In the genomic region with DNA sequence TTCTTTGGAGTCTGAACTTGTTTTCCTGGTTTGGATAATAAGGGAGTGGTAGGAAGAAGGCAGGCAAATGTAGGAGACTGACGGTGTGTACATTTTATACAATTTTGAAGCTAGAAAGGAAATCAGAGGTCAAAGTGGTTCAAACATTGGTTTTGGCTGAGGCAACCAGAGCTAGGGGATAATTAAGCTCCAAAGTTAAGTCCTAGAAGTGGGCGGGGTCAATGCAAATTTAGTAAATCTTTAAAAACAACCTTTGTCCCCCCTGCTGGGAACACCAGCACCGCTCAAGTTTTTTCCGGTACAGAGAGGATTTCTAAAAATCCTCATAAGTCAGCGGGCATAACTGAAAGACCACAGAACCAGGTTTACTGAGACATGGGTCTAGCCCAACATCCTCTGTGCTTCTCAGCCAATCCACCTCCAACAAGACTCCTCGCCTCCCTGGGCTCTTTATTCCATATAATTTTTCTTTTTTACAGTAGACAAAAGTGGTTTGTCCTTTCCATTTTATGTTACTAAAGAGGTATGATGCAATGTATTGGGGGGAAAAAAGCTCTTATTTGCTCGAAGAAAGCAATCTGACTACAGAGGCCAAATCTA, we compare ENCODE assay signal across 1 cellular context.
TF ChIP-seq lines count a peak whose summit lies in the region.

No MANE protein-coding gene starts in this region.

TF ChIP-seq in HEK293, 187 proteins besides CTCF, POLR2A, EP300 and RAD21 (continued from another document):
- TF ChIP-seq, protein P1, sequence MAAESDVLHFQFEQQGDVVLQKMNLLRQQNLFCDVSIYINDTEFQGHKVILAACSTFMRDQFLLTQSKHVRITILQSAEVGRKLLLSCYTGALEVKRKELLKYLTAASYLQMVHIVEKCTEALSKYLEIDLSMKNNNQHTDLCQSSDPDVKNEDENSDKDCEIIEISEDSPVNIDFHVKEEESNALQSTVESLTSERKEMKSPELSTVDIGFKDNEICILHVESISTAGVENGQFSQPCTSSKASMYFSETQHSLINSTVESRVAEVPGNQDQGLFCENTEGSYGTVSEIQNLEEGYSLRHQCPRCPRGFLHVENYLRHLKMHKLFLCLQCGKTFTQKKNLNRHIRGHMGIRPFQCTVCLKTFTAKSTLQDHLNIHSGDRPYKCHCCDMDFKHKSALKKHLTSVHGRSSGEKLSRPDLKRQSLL (tag by site-specific recombination; IDR thresholded peaks at IDR 0.05) = no peak
- TF ChIP-seq ZNF768 (tag by site-specific recombination; IDR thresholded peaks at IDR 0.05) = no peak
- TF ChIP-seq ZNF747 (tag by site-specific recombination; IDR thresholded peaks at IDR 0.05) = no peak
- TF ChIP-seq ZNF76 (tag by site-specific recombination; IDR thresholded peaks at IDR 0.05; ENCODE audit: borderline replicate concordance, low read depth) = no peak
- TF ChIP-seq ZNF777 (tag by site-specific recombination; IDR thresholded peaks at IDR 0.05; ENCODE audit: borderline replicate concordance) = no peak
- no peak for TF ChIP-seq ZNF529 (tag by site-specific recombination; IDR thresholded peaks at IDR 0.05; ENCODE audit: insufficient replicate concordance)
- no peak for TF ChIP-seq ZNF571 (tag by site-specific recombination; IDR thresholded peaks at IDR 0.05)
- no peak for TF ChIP-seq MEIS1 (CRISPR knock-in tag; IDR thresholded peaks at IDR 0.05; ENCODE audit: borderline replicate concordance)
- TF ChIP-seq ZNF24 (tag by site-specific recombination; IDR thresholded peaks at IDR 0.05) = no peak
- TF ChIP-seq, protein P2, sequence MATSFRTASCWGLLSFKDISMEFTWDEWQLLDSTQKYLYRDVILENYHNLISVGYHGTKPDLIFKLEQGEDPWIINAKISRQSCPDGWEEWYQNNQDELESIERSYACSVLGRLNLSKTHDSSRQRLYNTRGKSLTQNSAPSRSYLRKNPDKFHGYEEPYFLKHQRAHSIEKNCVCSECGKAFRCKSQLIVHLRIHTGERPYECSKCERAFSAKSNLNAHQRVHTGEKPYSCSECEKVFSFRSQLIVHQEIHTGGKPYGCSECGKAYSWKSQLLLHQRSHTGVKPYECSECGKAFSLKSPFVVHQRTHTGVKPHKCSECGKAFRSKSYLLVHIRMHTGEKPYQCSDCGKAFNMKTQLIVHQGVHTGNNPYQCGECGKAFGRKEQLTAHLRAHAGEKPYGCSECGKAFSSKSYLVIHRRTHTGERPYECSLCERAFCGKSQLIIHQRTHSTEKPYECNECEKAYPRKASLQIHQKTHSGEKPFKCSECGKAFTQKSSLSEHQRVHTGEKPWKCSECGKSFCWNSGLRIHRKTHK (tag by site-specific recombination; IDR thresholded peaks at IDR 0.05) = no peak
- TF ChIP-seq KLF9 (tag by site-specific recombination; IDR thresholded peaks at IDR 0.05; ENCODE audit: low read depth) = peak; percentile 56
- TF ChIP-seq ZSCAN16 (tag by site-specific recombination; IDR thresholded peaks at IDR 0.05) = no peak
- no peak for TF ChIP-seq ZNF175 (tag by site-specific recombination; IDR thresholded peaks at IDR 0.05)
- TF ChIP-seq ZNF560 (tag by site-specific recombination; IDR thresholded peaks at IDR 0.05; ENCODE audit: borderline replicate concordance) = no peak
- TF ChIP-seq, protein P3, sequence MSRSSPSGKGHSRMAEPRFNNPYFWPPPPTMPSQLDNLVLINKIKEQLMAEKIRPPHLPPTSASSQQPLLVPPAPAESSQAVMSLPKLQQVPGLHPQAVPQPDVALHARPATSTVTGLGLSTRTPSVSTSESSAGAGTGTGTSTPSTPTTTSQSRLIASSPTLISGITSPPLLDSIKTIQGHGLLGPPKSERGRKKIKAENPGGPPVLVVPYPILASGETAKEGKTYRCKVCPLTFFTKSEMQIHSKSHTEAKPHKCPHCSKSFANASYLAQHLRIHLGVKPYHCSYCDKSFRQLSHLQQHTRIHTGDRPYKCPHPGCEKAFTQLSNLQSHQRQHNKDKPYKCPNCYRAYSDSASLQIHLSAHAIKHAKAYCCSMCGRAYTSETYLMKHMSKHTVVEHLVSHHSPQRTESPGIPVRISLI (tag by site-specific recombination; IDR thresholded peaks at IDR 0.05) = peak; percentile 74
- TF ChIP-seq, protein P4, sequence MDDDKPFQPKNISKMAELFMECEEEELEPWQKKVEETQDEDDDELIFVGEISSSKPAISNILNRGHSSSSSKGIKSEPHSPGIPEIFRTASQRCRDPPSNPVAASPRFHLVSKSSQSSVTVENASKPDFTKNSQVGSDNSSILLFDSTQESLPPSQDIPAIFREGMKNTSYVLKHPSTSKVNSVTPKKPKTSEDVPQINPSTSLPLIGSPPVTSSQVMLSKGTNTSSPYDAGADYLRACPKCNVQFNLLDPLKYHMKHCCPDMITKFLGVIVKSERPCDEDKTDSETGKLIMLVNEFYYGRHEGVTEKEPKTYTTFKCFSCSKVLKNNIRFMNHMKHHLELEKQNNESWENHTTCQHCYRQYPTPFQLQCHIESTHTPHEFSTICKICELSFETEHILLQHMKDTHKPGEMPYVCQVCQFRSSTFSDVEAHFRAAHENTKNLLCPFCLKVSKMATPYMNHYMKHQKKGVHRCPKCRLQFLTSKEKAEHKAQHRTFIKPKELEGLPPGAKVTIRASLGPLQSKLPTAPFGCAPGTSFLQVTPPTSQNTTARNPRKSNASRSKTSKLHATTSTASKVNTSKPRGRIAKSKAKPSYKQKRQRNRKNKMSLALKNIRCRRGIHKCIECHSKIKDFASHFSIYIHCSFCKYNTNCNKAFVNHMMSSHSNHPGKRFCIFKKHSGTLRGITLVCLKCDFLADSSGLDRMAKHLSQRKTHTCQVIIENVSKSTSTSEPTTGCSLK (tag by site-specific recombination; IDR thresholded peaks at IDR 0.05) = no peak
- no peak for TF ChIP-seq ZSCAN23 (tag by site-specific recombination; IDR thresholded peaks at IDR 0.05)
- no peak for TF ChIP-seq ZNF501 (tag by site-specific recombination; IDR thresholded peaks at IDR 0.05)
- no peak for TF ChIP-seq ZNF843 (tag by site-specific recombination; IDR thresholded peaks at IDR 0.05)
- no peak for TF ChIP-seq YY2 (tag by site-specific recombination; IDR thresholded peaks at IDR 0.05)
- TF ChIP-seq ZEB2 (tag by site-specific recombination; IDR thresholded peaks at IDR 0.05) = no peak
- no peak for TF ChIP-seq ZNF292 (tag by site-specific recombination; IDR thresholded peaks at IDR 0.05; ENCODE audit: borderline replicate concordance, low read depth)
- no peak for TF ChIP-seq ZNF10 (tag by site-specific recombination; IDR thresholded peaks at IDR 0.05)
- no peak for TF ChIP-seq ZNF776 (tag by site-specific recombination; IDR thresholded peaks at IDR 0.05; ENCODE audit: borderline replicate concordance)
- 0 out of 2 replicates have a peak, but pooled peaks have one; percentile 4 for TF ChIP-seq TRIM28 (IDR thresholded peaks at IDR 0.05; ENCODE audit: borderline replicate concordance, low read length)
- no peak for TF ChIP-seq ZNF37A (tag by site-specific recombination; IDR thresholded peaks at IDR 0.05)
- TF ChIP-seq ZNF341 (tag by site-specific recombination; IDR thresholded peaks at IDR 0.05; ENCODE audit: low read depth) = no peak
- no peak for TF ChIP-seq ZNF658 (tag by site-specific recombination; IDR thresholded peaks at IDR 0.05)
- no peak for TF ChIP-seq ZNF624 (tag by site-specific recombination; IDR thresholded peaks at IDR 0.05)
- TF ChIP-seq SP2 (tag by site-specific recombination; IDR thresholded peaks at IDR 0.05) = no peak
- no peak for TF ChIP-seq ZNF16 (tag by site-specific recombination; IDR thresholded peaks at IDR 0.05; ENCODE audit: low read depth)
- no peak for TF ChIP-seq ZNF830 (tag by site-specific recombination; IDR thresholded peaks at IDR 0.05; ENCODE audit: low read depth)
